13 cellular contexts compared by ENCODE assay signal in genomic region chr2:72077702-72078169, GRCh38.
DNase-seq lines count a peak whose midpoint lies in the region; ATAC-seq, FAIRE-seq and TF ChIP-seq lines count a peak whose summit lies in the region.
"Had no signal": no experiment of that assay in that cellular context is flagged by ENCODE, and none has a peak within 500 bp of the region (broad histone marks: within the 10 kb centered on the region; RNA-seq: fewer than 3 reads in every experiment).

No MANE protein-coding gene starts in this region.

- ATAC-seq in left lobe of liver (peak; percentile 74), pancreas (peak; percentile 23 to 55 (median 45)), Right ventricle myocardium inferior (no peak)
- ATAC-seq: GM23338 had no signal

- TF ChIP-seq CTCF in pancreas (IDR thresholded peaks at IDR 0.05) (no peak), suprapubic skin (IDR thresholded peaks at IDR 0.05) (no peak)

- no peaks in the 10 kb centered on the region for H3K9me3 ChIP-seq in pancreas
- H3K9me3 ChIP-seq in suprapubic skin = peaks cover 6% of the 10 kb centered on the region

- DNase-seq in HT-29 (ENCODE audit: low spot score) = peak; percentile 35
- peak; percentile 71 for DNase-seq in NCI-H146 treated with DMSO at 0.1 percent for 48 hours (lab: John Stamatoyannopoulos, UW; ENCODE audit: unreplicated experiment)
- peak; percentile 28 for DNase-seq in left lobe of liver (ENCODE audit: low spot score)
- DNase-seq in pancreas = no peak
- no peak for DNase-seq in iPS-NIHi7 (ENCODE audit: extremely low spot score)
- DNase-seq in suprapubic skin (ENCODE audit: low spot score in 2 of 2) = no peak
- DNase-seq in Right ventricle myocardium inferior (ENCODE audit: missing footprints) = no peak
- DNase-seq: CD4-positive, CD25-positive, alpha-beta regulatory T cell; DMS79; H7 had no signal

- H3K27me3 ChIP-seq in pancreas (no peaks in the 10 kb centered on the region), suprapubic skin (no peaks in the 10 kb centered on the region)

- H3K4me3 ChIP-seq in pancreas (no peak overlapping the region), suprapubic skin (no peak overlapping the region)
- H3K4me3 ChIP-seq: GM23338 had no signal

- WGBS in pancreas, 2 donors = 45 to 58% methylated on average over 1 of the region's 1 CpG
- WGBS in suprapubic skin = 86% methylated on average over 1 of the region's 1 CpG

- H3K36me3 ChIP-seq in pancreas (no peaks in the 10 kb centered on the region), suprapubic skin (no peaks in the 10 kb centered on the region)

- H3K27ac ChIP-seq in pancreas (no peak overlapping the region), suprapubic skin (no peak overlapping the region)

- intact Hi-C loops in pancreas (cut with DNase I) (no loop called here), Right ventricle myocardium inferior (cut with DNase I) (no loop called here)

- TF ChIP-seq POLR2A in suprapubic skin (IDR thresholded peaks at IDR 0.05) = no peak

- H3K4me1 ChIP-seq in pancreas = peaks cover 0 to 2% (median 0%) of the 10 kb centered on the region in 3 donors
- no peaks in the 10 kb centered on the region for H3K4me1 ChIP-seq in suprapubic skin

- no peak for FAIRE-seq in pancreas (lab: Jason Lieb, UNC)
- FAIRE-seq: G401.6, GM12892 had no signal

- no peak for TF ChIP-seq EP300 in suprapubic skin (IDR thresholded peaks at IDR 0.05)

Comparison
In these comparisons a context has a peak if more than half of its experiments do, and no peak if none do; other contexts are left out.
1. DNase-seq: peak in HT-29 (single experiment), NCI-H146 treated with DMSO at 0.1 percent for 48 hours (single experiment) and left lobe of liver (single experiment); none in pancreas (0 of 6), iPS-NIHi7 (single experiment), suprapubic skin (0 of 2) and Right ventricle myocardium inferior (single experiment).